Comparison of ENCODE assay signal across 16 cellular contexts in the genomic region with DNA sequence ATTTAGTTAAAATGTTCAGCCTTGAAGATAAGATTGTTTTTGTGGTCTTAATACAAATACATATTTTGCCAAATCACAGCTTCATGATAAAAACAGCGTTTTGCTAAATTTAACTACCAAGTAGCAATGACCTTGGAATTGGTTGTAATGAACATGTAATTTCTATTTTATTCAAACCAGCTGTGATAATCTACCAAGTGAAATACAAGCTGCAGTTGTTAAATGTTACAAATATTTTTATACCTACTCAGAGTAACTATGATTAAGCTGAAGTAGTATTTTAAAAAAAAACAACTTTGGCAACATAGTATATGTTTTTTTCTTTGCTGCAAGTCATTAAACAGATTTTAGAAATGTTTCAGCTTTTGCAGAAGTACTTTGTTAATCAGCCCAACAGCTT.
"Had no signal": no experiment of that assay in that cellular context is flagged by ENCODE, and none has a peak within 500 bp of the region (broad histone marks: within the 10 kb centered on the region; RNA-seq: fewer than 3 reads in every experiment).

No MANE protein-coding gene starts in this region.

- H3K9me3 Mint-ChIP-seq: neural progenitor cell had no signal

- H3K36me3 ChIP-seq: esophagus squamous epithelium, neural progenitor cell, pancreas, stomach, thyroid gland had no signal

- H3K36me3 Mint-ChIP-seq: neural progenitor cell had no signal

- ATAC-seq: activated CD4-positive, CD25-positive, alpha-beta regulatory T cell treated with anti-CD3 and anti-CD28 coated beads, Interleukin-2, amount 50 U/mL, for 24 hours; activated naive CD4-positive, alpha-beta T cell treated with anti-CD3 and anti-CD28 coated beads, Interleukin-2, amount 50 U/mL, for 72 hours; activated T-cell treated with anti-CD3 and anti-CD28 coated beads, Interleukin-2, amount 50 U/mL, for 4 hours; pancreas had no signal

- H3K4me3 ChIP-seq: esophagus squamous epithelium, lung, neural progenitor cell, pancreas, skin epidermis, stomach, thyroid gland had no signal

- H3K27me3 ChIP-seq: esophagus squamous epithelium, neural progenitor cell, pancreas, stomach, thyroid gland had no signal

- H3K9me3 ChIP-seq: esophagus squamous epithelium, pancreas, stomach, thyroid gland had no signal

- H3K4me3 Mint-ChIP-seq: activated T-cell treated with anti-CD3 and anti-CD28 coated beads, Interleukin-2, amount 50 U/mL, for 4 hours; neural progenitor cell had no signal

- H3K9ac ChIP-seq: neural progenitor cell had no signal

- H3K27ac ChIP-seq: esophagus squamous epithelium, neural progenitor cell, pancreas, skin epidermis, stomach, thyroid gland had no signal

- H3K4me1 ChIP-seq: esophagus squamous epithelium, neural progenitor cell, stomach, thyroid gland had no signal

- DNase-seq: activated CD4-positive, alpha-beta T cell treated with anti-CD3 and anti-CD28 coated beads, Interleukin-2, amount 50 U/mL, for 4 hours; activated effector memory CD4-positive, alpha-beta T cell treated with anti-CD3 and anti-CD28 coated beads, Interleukin-2, amount 50 U/mL, for 16 hours; activated T-cell treated with anti-CD3 and anti-CD28 coated beads, Interleukin-2, amount 50 U/mL, for 4 hours; anterior cingulate cortex; esophagus squamous epithelium; left cardiac atrium; midbrain; pancreas; stimulated activated CD4-positive, alpha-beta T cell treated with anti-CD3 and anti-CD28 coated beads, Interleukin-4, amount 100 ng/mL, for 4 hours; stomach; thyroid gland had no signal

- H3K27ac Mint-ChIP-seq: activated naive CD4-positive, alpha-beta T cell treated with anti-CD3 and anti-CD28 coated beads, Interleukin-2, amount 50 U/mL, for 72 hours; neural progenitor cell had no signal
